ENCODE assay signal across 21 cellular contexts in genomic region chr1:15226626-15227286, GRCh38. TPM values are rescaled to one million over a fixed set of nuclear protein-coding genes. Genes with fewer than 3 reads are reported as not detected.
DNase-seq lines count a peak whose midpoint lies in the region; ATAC-seq, FAIRE-seq and TF ChIP-seq lines count a peak whose summit lies in the region.
"Had no signal": no experiment of that assay in that cellular context is flagged by ENCODE, and none has a peak within 500 bp of the region (broad histone marks: within the 10 kb centered on the region; RNA-seq: fewer than 3 reads in every experiment).

No MANE protein-coding gene starts in this region.

- 83% methylated on average over 12 of the region's 12 CpGs; no CpG with 5 or more reads in 1 of the 2 experiments for WGBS in H1 (ENCODE audit: extremely low coverage in 1 of 2, insufficient coverage in 1 of 2, insufficient read length in 1 of 2, insufficient replicate concordance in 2 of 2, low coverage in 1 of 2, low lambda C conversion rate in 2 of 2, missing lambda C conversion rate in 1 of 2), 2 experiments

- H3K27ac ChIP-seq in H1 (ENCODE audit: low read depth, low read length) = no peak overlapping the region

- intact Hi-C loops in sciatic nerve (cut with DNase I) = no loop called here

- H2AK5ac ChIP-seq in H1 (ENCODE audit: low read depth, low read length) = no peak overlapping the region

- no peak overlapping the region for H4K8ac ChIP-seq in H1 (ENCODE audit: extremely low read depth, insufficient read depth, low read length)

- H3K36me3 ChIP-seq in H1 (ENCODE audit: control insufficient read depth in 2 of 4, insufficient read depth in 4 of 4, low read length in 3 of 4) = no peaks in the 10 kb centered on the region
- H3K36me3 ChIP-seq: MG63 had no signal

- no peak overlapping the region for H3K56ac ChIP-seq in H1 (replicated peaks; ENCODE audit: insufficient read length, low read depth, low read length)

- no peak for TF ChIP-seq POLR2A in H1 (IDR thresholded peaks at IDR 0.05; ENCODE audit: control extremely low read depth in 1 of 2, low read depth in 2 of 2, low read length in 2 of 2)

- H3K23ac ChIP-seq in H1 (ENCODE audit: insufficient read length) = no peak overlapping the region

- no peak overlapping the region for H3K4me2 ChIP-seq in H1 (ENCODE audit: insufficient read depth in 1 of 2, low read depth in 2 of 2, low read length in 2 of 2)

- ATAC-seq in sciatic nerve = no peak
- ATAC-seq in GM21447 (IDR thresholded peaks at IDR 0.05; ENCODE audit: unreplicated experiment) = no peak
- ATAC-seq: PC-3 had no signal

- TF ChIP-seq EP300 in H1 (IDR thresholded peaks at IDR 0.05; ENCODE audit: borderline replicate concordance in 1 of 2, low read depth in 2 of 2, low read length in 2 of 2) = no peak

- no peaks in the 10 kb centered on the region for H3K27me3 Mint-ChIP-seq in activated naive CD4-positive, alpha-beta T cell treated with anti-CD3 and anti-CD28 coated beads, Interleukin-2, amount 50 U/mL, for 24 hours
- peaks cover 40% of the 10 kb centered on the region for H3K27me3 Mint-ChIP-seq in activated naive CD4-positive, alpha-beta T cell treated with anti-CD3 and anti-CD28 coated beads, Interleukin-2, amount 10 ng/mL, durations not matched to agents 7 days and 5 days
- H3K27me3 Mint-ChIP-seq in nephron (ENCODE audit: low read depth) = peaks cover 4% of the 10 kb centered on the region

- peak overlapping the region; percentile 25 for H3K4ac ChIP-seq in H1 (replicated peaks; ENCODE audit: insufficient read length, low read depth, low read length)

- H2BK12ac ChIP-seq in H1 (ENCODE audit: low read depth, low read length) = no peak overlapping the region

- no peaks in the 10 kb centered on the region for H3K79me2 ChIP-seq in H1 (ENCODE audit: control insufficient read depth in 1 of 2, insufficient read depth in 2 of 2, low read length in 2 of 2)

- no peaks in the 10 kb centered on the region for H3K79me1 ChIP-seq in H1 (ENCODE audit: low read depth, low read length)

- H4K91ac ChIP-seq in H1 (replicated peaks; ENCODE audit: insufficient read length, low read length) = no peak overlapping the region

- H3K14ac ChIP-seq in H1 (ENCODE audit: insufficient read length) = no peak overlapping the region

- CTCF ChIA-PET in activated naive CD4-positive, alpha-beta T cell treated with anti-CD3 and anti-CD28 coated beads, Interleukin-2, amount 10 ng/mL, durations not matched to agents 7 days and 5 days (lab: Charles Lee) = no interaction called here
- CTCF ChIA-PET in H1 (lab: Charles Lee; ENCODE audit: partially characterized antibody) = interaction anchor here (0.7 kb wide), 1 partner anchor 125 kb away, joined by 3 read pairs; no protein-coding TSS in a partner anchor

- no peak overlapping the region for H2BK120ac ChIP-seq in H1 (replicated peaks; ENCODE audit: low read depth, low read length)

- H3K18ac ChIP-seq in H1 (ENCODE audit: extremely low read depth, low read length) = no peak overlapping the region

- TF ChIP-seq RAD21 in H1 (IDR thresholded peaks at IDR 0.05 in 1 of 2, conservative IDR thresholded peaks at IDR 0.05 in 1 of 2; ENCODE audit: low read depth in 2 of 2, low read length in 2 of 2) = no peak

- POLR2A ChIA-PET in H1 (lab: Charles Lee; ENCODE audit: partially characterized antibody) = no interaction called here

- no peaks in the 10 kb centered on the region for H3K9me3 Mint-ChIP-seq in activated naive CD4-positive, alpha-beta T cell treated with anti-CD3 and anti-CD28 coated beads, Interleukin-2, amount 50 U/mL, for 24 hours
- H3K9me3 Mint-ChIP-seq in activated naive CD4-positive, alpha-beta T cell treated with anti-CD3 and anti-CD28 coated beads, Interleukin-2, amount 10 ng/mL, durations not matched to agents 7 days and 5 days = no peaks in the 10 kb centered on the region
- H3K9me3 Mint-ChIP-seq in nephron = no peaks in the 10 kb centered on the region

- H3K4me3 ChIP-seq in H1 (ENCODE audit: extremely low read depth in 1 of 4, insufficient read depth in 2 of 4, low read depth in 3 of 4, low read length in 4 of 4) = no peak overlapping the region
- H3K4me3 ChIP-seq: MG63 had no signal

- H2AFZ ChIP-seq in H1 (ENCODE audit: low read length) = no peak overlapping the region

- no peak overlapping the region for H2BK20ac ChIP-seq in H1 (ENCODE audit: low read length)

- H3K36me3 Mint-ChIP-seq in activated naive CD4-positive, alpha-beta T cell treated with anti-CD3 and anti-CD28 coated beads, Interleukin-2, amount 50 U/mL, for 24 hours = no peaks in the 10 kb centered on the region
- H3K36me3 Mint-ChIP-seq in activated naive CD4-positive, alpha-beta T cell treated with anti-CD3 and anti-CD28 coated beads, Interleukin-2, amount 10 ng/mL, durations not matched to agents 7 days and 5 days = no peaks in the 10 kb centered on the region
- no peaks in the 10 kb centered on the region for H3K36me3 Mint-ChIP-seq in nephron (ENCODE audit: low read depth)

- H3K27me3 ChIP-seq in H1 (replicated peaks in 1 of 4; ENCODE audit: control insufficient read depth in 3 of 4, extremely low read depth in 1 of 4, insufficient read depth in 3 of 4, low read length in 3 of 4) = no peaks in the 10 kb centered on the region
- H3K27me3 ChIP-seq: MG63 had no signal

- FAIRE-seq in H1 (lab: Jason Lieb, UNC) = no peak

- H2BK5ac ChIP-seq in H1 (ENCODE audit: low read depth, low read length) = no peak overlapping the region

- TF ChIP-seq CTCF in H1 (IDR thresholded peaks at IDR 0.05; ENCODE audit: control extremely low read depth in 1 of 3, insufficient read depth in 1 of 3, low read depth in 1 of 3, low read length in 3 of 3) = no peak
- TF ChIP-seq CTCF in nephron (IDR thresholded peaks at IDR 0.05; ENCODE audit: unreplicated experiment in 3 of 3) = no peak

- peaks cover 12% of the 10 kb centered on the region for H3K4me1 Mint-ChIP-seq in activated naive CD4-positive, alpha-beta T cell treated with anti-CD3 and anti-CD28 coated beads, Interleukin-2, amount 50 U/mL, for 24 hours
- H3K4me1 Mint-ChIP-seq in activated naive CD4-positive, alpha-beta T cell treated with anti-CD3 and anti-CD28 coated beads, Interleukin-2, amount 10 ng/mL, durations not matched to agents 7 days and 5 days = peaks cover 11% of the 10 kb centered on the region
- H3K4me1 Mint-ChIP-seq in nephron = peaks cover 27% of the 10 kb centered on the region

- H2BK15ac ChIP-seq in H1 (ENCODE audit: low read length) = no peak overlapping the region

- no peak overlapping the region for H3K4me3 Mint-ChIP-seq in activated naive CD4-positive, alpha-beta T cell treated with anti-CD3 and anti-CD28 coated beads, Interleukin-2, amount 50 U/mL, for 24 hours
- H3K4me3 Mint-ChIP-seq in activated naive CD4-positive, alpha-beta T cell treated with anti-CD3 and anti-CD28 coated beads, Interleukin-2, amount 10 ng/mL, durations not matched to agents 7 days and 5 days = no peak overlapping the region
- H3K4me3 Mint-ChIP-seq in nephron = no peak overlapping the region

- no peak for DNase-seq in activated naive CD4-positive, alpha-beta T cell treated with anti-CD3 and anti-CD28 coated beads, Interleukin-2, amount 10 ng/mL, durations not matched to agents 7 days and 5 days
- DNase-seq in H1 (ENCODE audit: low read depth in 1 of 2, low spot score in 2 of 2) = no peak
- DNase-seq in sciatic nerve (ENCODE audit: low spot score) = peak; percentile 44
- DNase-seq in central memory CD4-positive, alpha-beta T cell = no peak
- no peak for DNase-seq in H4 (ENCODE audit: low spot score)
- DNase-seq: 8988T, DMS 273 treated with DMSO at 0.1 percent for 48 hours, DND-41, HCEC 1CT, Kasumi-1, MG63, NCI-H1048, NCI-H1436, NCI-H1930, NCI-H226, NCI-H524 treated with DMSO at 0.1 percent for 48 hours, PC-3, RPMI8226 had no signal

- H3K9ac ChIP-seq in H1 (replicated peaks in 1 of 4; ENCODE audit: extremely low read depth in 1 of 4, low read depth in 3 of 4, low read length in 3 of 4) = no peak overlapping the region

- H3K4me1 ChIP-seq in H1 (replicated peaks in 1 of 4; ENCODE audit: control insufficient read depth in 3 of 4, insufficient read depth in 4 of 4, low read length in 3 of 4) = peaks cover 0 to 2% (median 0%) of the 10 kb centered on the region in 4 experiments; a peak in 1 of 7 replicates

- H3K9me3 ChIP-seq in H1 (ENCODE audit: insufficient read depth in 2 of 2, low read depth in 1 of 2, low read length in 1 of 2) = no peaks in the 10 kb centered on the region
- H3K9me3 ChIP-seq: MG63 had no signal

- peak overlapping the region; percentile 63 for H3K27ac Mint-ChIP-seq in activated naive CD4-positive, alpha-beta T cell treated with anti-CD3 and anti-CD28 coated beads, Interleukin-2, amount 50 U/mL, for 24 hours
- no peak overlapping the region for H3K27ac Mint-ChIP-seq in activated naive CD4-positive, alpha-beta T cell treated with anti-CD3 and anti-CD28 coated beads, Interleukin-2, amount 10 ng/mL, durations not matched to agents 7 days and 5 days
- peak overlapping the region in 2 of 3 experiments; percentile 1 for H3K27ac Mint-ChIP-seq in nephron

- peaks cover 2% of the 10 kb centered on the region; the same call in 1 of the 2 replicates for H3K23me2 ChIP-seq in H1 (ENCODE audit: low read depth, low read length)

- no peaks in the 10 kb centered on the region for H4K20me1 ChIP-seq in H1 (replicated peaks in 1 of 2; ENCODE audit: control insufficient read depth in 1 of 2, insufficient read depth in 2 of 2, low read length in 2 of 2)

- no peak overlapping the region for H4K5ac ChIP-seq in H1 (ENCODE audit: insufficient read length, low read depth, low read length)

TF ChIP-seq in H1, 55 proteins besides CTCF, POLR2A, EP300 and RAD21:
- TF ChIP-seq ASH2L (IDR thresholded peaks at IDR 0.05; ENCODE audit: low read length) (no peak), CHD2 (IDR thresholded peaks at IDR 0.05; ENCODE audit: low read length) (no peak), CREB1 (IDR thresholded peaks at IDR 0.05) (no peak), RFX5 (IDR thresholded peaks at IDR 0.05; ENCODE audit: borderline replicate concordance, low read depth, low read length) (no peak)

RNA-seq across cellular contexts. Expression of gene FHAD1, which starts 20.3 kb away (rescaled TPM):
- 0.69 and 1.5 TPM in 2 replicates for total RNA-seq in H1 (2021; fragmentation: NEBNext Ultra II Directional; extraction: Animal tissue kit (Norgen Biotek cat#: 25700))
- 0.39 TPM in 2 replicates for polyA plus RNA-seq in H1 (2011; rRNA removed)
- 0.44 TPM for polyA plus RNA-seq in H1 (2011; cell fraction: cytosol; rRNA removed)
- 0.80 TPM for polyA plus RNA-seq in H1 (2011; cell fraction: nucleus; rRNA removed)
- 1.4 to 2.1 TPM (median 1.6 TPM) in 4 replicates for polyA plus RNA-seq in H1 (2012, experiment 1 of 2)
- polyA plus RNA-seq in H1 (2012, experiment 2 of 2) = 0.22 TPM
- polyA plus RNA-seq in H1 (2013, experiment 1 of 2) = 0.49 TPM
- 0.64 TPM for polyA plus RNA-seq in H1 (2013, experiment 2 of 2)
- polyA minus RNA-seq in H1 (2011; rRNA and poly(A)+ RNA removed) = 0.95 and 0.98 TPM in 2 replicates
- 4.1 TPM for polyA minus RNA-seq in H1 (2011; cell fraction: cytosol; rRNA and poly(A)+ RNA removed)
- 0.40 TPM for polyA minus RNA-seq in H1 (2011; cell fraction: nucleus; rRNA and poly(A)+ RNA removed)
- 3.1 TPM for total RNA-seq in sciatic nerve
- 0.17 TPM in 1 of 2 replicates, not detected in the other for total RNA-seq in H4 (2014; rRNA removed; shearing (Covaris generic))
